ENCODE assay signal across 8 cellular contexts in genomic region chr11:107457558-107458271, GRCh38. TPM values are rescaled to one million over a fixed set of nuclear protein-coding genes. Genes with fewer than 3 reads are reported as not detected.
DNase-seq lines count a peak whose midpoint lies in the region; ATAC-seq, FAIRE-seq and TF ChIP-seq lines count a peak whose summit lies in the region.

TSS of gene CWF19L2 (minus strand) at chr11:107457825. CDS start at chr11:107457816, 9 bp downstream.

- H4K20me1 ChIP-seq in OCI-LY1 (ENCODE audit: insufficient read depth, low read length) (no peaks in the 10 kb centered on the region), endothelial cell of umbilical vein (replicated peaks; ENCODE audit: control insufficient read depth, extremely low read depth, insufficient read depth, low read length) (no peaks in the 10 kb centered on the region)

- peak within 1 kb of the TSS; percentile 96 for H3K4me2 ChIP-seq in OCI-LY1 (ENCODE audit: low read length)
- H3K4me2 ChIP-seq in endothelial cell of umbilical vein (ENCODE audit: insufficient read depth, low read length) = peak within 1 kb of the TSS; percentile 88

- POLR2A ChIA-PET in endothelial cell of umbilical vein (lab: Charles Lee) = no interaction called here

- DNase-seq in Calu3 (peak; percentile 74), endothelial cell of umbilical vein (ENCODE audit: low read depth, low spot score) (peak; percentile 95), midbrain (lab: John Stamatoyannopoulos, UW) (peak; percentile 97)
- DNase-seq in activated CD8-positive, alpha-beta memory T cell treated with anti-CD3 and anti-CD28 coated beads, Interleukin-2, amount 50 U/mL, for 4 hours = peak; percentile 84
- DNase-seq in stimulated activated CD8-positive, alpha-beta memory T cell treated with anti-CD3 and anti-CD28 coated beads, Interleukin-2, amount 100 ng/mL, for 1 hour (ENCODE audit: low read depth in 2 of 2) = peak; percentile 77 to 80

- H3K27ac Mint-ChIP-seq in Calu3 (ENCODE audit: unreplicated experiment) = peak within 1 kb of the TSS; percentile 84

- peaks cover 28% of the 10 kb centered on the region for H3K36me3 ChIP-seq in HUES64 (ENCODE audit: insufficient read depth, low read length)
- H3K36me3 ChIP-seq in OCI-LY1 (ENCODE audit: insufficient read depth, low read length) = peaks cover 17% of the 10 kb centered on the region
- H3K36me3 ChIP-seq in endothelial cell of umbilical vein (ENCODE audit: control insufficient read depth in 2 of 2, extremely low read depth in 1 of 2, insufficient read depth in 2 of 2, low read length in 2 of 2) = peaks cover 0 to 9% of the 10 kb centered on the region in 2 experiments

- H3K27ac ChIP-seq in HUES64 (ENCODE audit: low read depth, low read length) (peak within 1 kb of the TSS; percentile 64), OCI-LY1 (ENCODE audit: low read depth, low read length, poor library complexity, severe bottlenecking) (peak within 1 kb of the TSS; percentile 73), endothelial cell of umbilical vein (ENCODE audit: insufficient read depth, low read depth, low read length) (no peak within 1 kb of the TSS)

- H3K27me3 Mint-ChIP-seq in Calu3 (ENCODE audit: unreplicated experiment) = peaks cover 10% of the 10 kb centered on the region

- H3K4me3 ChIP-seq in HUES64 (ENCODE audit: low read length) (peak within 1 kb of the TSS; percentile 84), OCI-LY1 (ENCODE audit: low read depth, low read length, poor library complexity, severe bottlenecking) (peak within 1 kb of the TSS; percentile 84), endothelial cell of umbilical vein (replicated peaks in 1 of 3; ENCODE audit: insufficient read depth in 1 of 3, low read depth in 1 of 3, low read length in 3 of 3) (peak within 1 kb of the TSS; percentile 76 to 97 (median 93))

- H3K9me3 ChIP-seq in HUES64 (ENCODE audit: insufficient read depth, low read depth, low read length) = no peaks in the 10 kb centered on the region
- H3K9me3 ChIP-seq in OCI-LY1 (ENCODE audit: low read length) = no peaks in the 10 kb centered on the region
- H3K9me3 ChIP-seq in endothelial cell of umbilical vein (replicated peaks; ENCODE audit: control insufficient read depth, insufficient read depth, low read length) = no peaks in the 10 kb centered on the region

- H3F3A ChIP-seq in OCI-LY1 (ENCODE audit: insufficient read depth, low read length) = no peaks in the 10 kb centered on the region

- CTCF ChIA-PET in Calu3 (lab: Charles Lee) = no interaction called here
- CTCF ChIA-PET in endothelial cell of umbilical vein (lab: Charles Lee) = interaction anchor here (0.8 to 1.6 kb wide), 5 partner anchors 10 to 551 kb away, joined by 3 to 7 read pairs (median 3); partner anchors contain the start of gene CUL5

- peaks cover 12% of the 10 kb centered on the region for H3K4me1 Mint-ChIP-seq in Calu3 (ENCODE audit: low read depth, unreplicated experiment)

- 2% methylated on average over 26 of the region's 30 CpGs for WGBS in HUES64

- H3K79me2 ChIP-seq in OCI-LY1 (ENCODE audit: insufficient read depth, low read length) = peaks cover 25% of the 10 kb centered on the region
- H3K79me2 ChIP-seq in endothelial cell of umbilical vein (ENCODE audit: control insufficient read depth, insufficient read depth, low read length) = peaks cover 15% of the 10 kb centered on the region

- H3K36me3 Mint-ChIP-seq in Calu3 (ENCODE audit: insufficient read depth, unreplicated experiment) = peaks cover 23% of the 10 kb centered on the region

- H3K9me3 Mint-ChIP-seq in Calu3 (ENCODE audit: low read depth, unreplicated experiment) = no peaks in the 10 kb centered on the region

- peak; percentile 93 for TF ChIP-seq POLR2A in endothelial cell of umbilical vein (IDR thresholded peaks at IDR 0.05; ENCODE audit: low read depth, low read length)

- peak within 1 kb of the TSS; percentile 90 for H3K4me3 Mint-ChIP-seq in Calu3 (ENCODE audit: low read depth, unreplicated experiment)

- no peaks in the 10 kb centered on the region for H3K9me1 ChIP-seq in endothelial cell of umbilical vein (replicated peaks; ENCODE audit: control insufficient read depth, extremely low read depth, insufficient read depth, low read length)

- TF ChIP-seq CTCF in Calu3 (IDR thresholded peaks at IDR 0.05; ENCODE audit: unreplicated experiment) (no peak), OCI-LY1 (IDR thresholded peaks at IDR 0.05; ENCODE audit: low read length) (no peak), endothelial cell of umbilical vein (IDR thresholded peaks at IDR 0.05; ENCODE audit: extremely low read depth in 1 of 2, insufficient read depth in 1 of 2, low read depth in 1 of 2, low read length in 2 of 2) (no peak)

- H3K9me2 ChIP-seq in OCI-LY1 (ENCODE audit: low read depth, low read length) = no peaks in the 10 kb centered on the region

- ATAC-seq in GM21447 (IDR thresholded peaks at IDR 0.05; ENCODE audit: unreplicated experiment) = peak; percentile 96

- peak within 1 kb of the TSS; percentile 50; the same call in 1 of the 2 replicates for H2AFZ ChIP-seq in OCI-LY1 (ENCODE audit: low read length)
- peak within 1 kb of the TSS; percentile 92 for H2AFZ ChIP-seq in endothelial cell of umbilical vein (ENCODE audit: low read depth, low read length)

- intact Hi-C loops in Calu3 (cut with micrococcal nuclease; ENCODE audit: unreplicated experiment) (no loop called here), endothelial cell of umbilical vein (cut with micrococcal nuclease) (no loop called here)

- FAIRE-seq in endothelial cell of umbilical vein (lab: Jason Lieb, UNC) = peak; percentile 83

- H3K9ac ChIP-seq in HUES64 (ENCODE audit: low read depth, low read length) (peak within 1 kb of the TSS; percentile 87), OCI-LY1 (ENCODE audit: low read length) (peak within 1 kb of the TSS; percentile 84), endothelial cell of umbilical vein (replicated peaks; ENCODE audit: extremely low read depth, insufficient read depth, low read length) (peak within 1 kb of the TSS; percentile 76)

- no peaks in the 10 kb centered on the region for H3K4me1 ChIP-seq in HUES64 (ENCODE audit: insufficient read depth, low read length)
- H3K4me1 ChIP-seq in OCI-LY1 (ENCODE audit: insufficient read depth, low read length, severe bottlenecking) = peaks cover 25% of the 10 kb centered on the region
- peaks cover 10% of the 10 kb centered on the region for H3K4me1 ChIP-seq in endothelial cell of umbilical vein (ENCODE audit: control insufficient read depth, extremely low read depth, insufficient read depth, low read length)

- dilution Hi-C loops in endothelial cell of umbilical vein (cut with MboI; ENCODE audit: extremely low pct_ligation_motif_present, low sequenced_read_pairs) = no loop called here

- BruUV-seq in Calu3 (replicated peaks; lab: Mats Ljungman, UMichigan) = no TSS peak
- TSS peak; percentile 87 for BruUV-seq in endothelial cell of umbilical vein (replicated peaks; lab: Mats Ljungman, UMichigan)

- H3K27me3 ChIP-seq in HUES64 (ENCODE audit: insufficient read depth, low read length) (no peaks in the 10 kb centered on the region), OCI-LY1 (ENCODE audit: insufficient read depth, low read length) (no peaks in the 10 kb centered on the region), endothelial cell of umbilical vein (ENCODE audit: control insufficient read depth in 2 of 2, insufficient read depth in 2 of 2, low read length in 2 of 2) (no peaks in the 10 kb centered on the region)

TF ChIP-seq in endothelial cell of umbilical vein, 7 proteins besides CTCF, POLR2A, EP300 and RAD21:
- peak; percentile 72 for TF ChIP-seq POLR2AphosphoS5 (IDR thresholded peaks at IDR 0.05; ENCODE audit: insufficient read depth, low read depth, low read length)
- TF ChIP-seq GATA2 (IDR thresholded peaks at IDR 0.05; ENCODE audit: insufficient read depth, insufficient read length, low read depth, low read length) = no peak

RNA-seq across cellular contexts. Expression of gene CWF19L2, which starts in this region (rescaled TPM):
- total RNA-seq in Calu3 (2022) (9.5 and 10.0 TPM in 2 replicates), endothelial cell of umbilical vein (11.8 and 12.0 TPM in 2 replicates)
- 11.7 TPM for polyA plus RNA-seq in HUES64 (2013, experiment 1 of 2)
- polyA plus RNA-seq in HUES64 (2013, experiment 2 of 2) = 11.9 TPM
- 1.1 and 1.4 TPM in 2 replicates for polyA plus RNA-seq in endothelial cell of umbilical vein
- 2.2 TPM in 2 replicates for polyA plus RNA-seq in endothelial cell of umbilical vein (2011; cell fraction: cytosol; rRNA removed)
- 3.8 and 4.6 TPM in 2 replicates for polyA plus RNA-seq in endothelial cell of umbilical vein (2011; cell fraction: nucleus; rRNA removed)
- 6.9 and 9.7 TPM in 2 replicates for polyA plus RNA-seq in endothelial cell of umbilical vein (2012)
- 3.5 and 4.5 TPM in 2 replicates for polyA minus RNA-seq in endothelial cell of umbilical vein
- 2.4 TPM for polyA minus RNA-seq in endothelial cell of umbilical vein (2011; cell fraction: cytosol; rRNA and poly(A)+ RNA removed)
- polyA minus RNA-seq in endothelial cell of umbilical vein (2011; cell fraction: nucleus; rRNA and poly(A)+ RNA removed) = 16.7 and 20.4 TPM in 2 replicates
